In the genomic region with DNA sequence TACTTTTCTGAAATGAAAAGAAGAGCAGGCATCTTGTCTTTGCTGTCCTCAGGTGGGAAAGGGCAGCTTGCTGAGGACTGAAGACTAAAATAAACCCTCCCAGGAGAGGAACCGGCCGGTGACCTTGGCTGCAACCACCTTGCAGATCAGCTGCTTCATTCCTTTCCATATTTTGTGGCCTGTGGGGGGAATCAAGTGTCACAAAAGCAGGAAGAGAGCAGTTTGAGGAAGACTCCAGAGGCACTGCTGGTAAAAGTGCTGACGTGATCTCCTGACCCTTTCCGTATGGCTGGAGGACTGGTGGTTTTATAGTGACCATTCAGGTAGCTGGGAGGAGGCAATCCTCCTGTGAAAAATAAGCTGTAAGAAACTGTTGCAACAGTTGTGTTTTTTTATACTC, we compare ENCODE assay signal across 9 cellular contexts.
"Had no signal": no experiment of that assay in that cellular context is flagged by ENCODE, and none has a peak within 500 bp of the region (broad histone marks: within the 10 kb centered on the region; RNA-seq: fewer than 3 reads in every experiment).

No MANE protein-coding gene starts in this region.

- ATAC-seq: left lobe of liver; stimulated activated naive B cell treated with anti-CD40 and anti-IgM and Interleukin-4, amounts not matched to agents 10 μg/mL and 1 μg/mL and 100 μg/mL, for 72 hours had no signal

- H3K36me3 ChIP-seq: upper lobe of left lung had no signal

- H3K27me3 ChIP-seq: upper lobe of left lung had no signal

- FAIRE-seq: islet of Langerhans had no signal

- H3K4me3 ChIP-seq: smooth muscle cell, upper lobe of left lung had no signal

- H3K4me2 ChIP-seq: smooth muscle cell had no signal

- H3K9me3 ChIP-seq: upper lobe of left lung had no signal

- H3K27ac ChIP-seq: upper lobe of left lung had no signal

- H3K4me1 ChIP-seq: upper lobe of left lung had no signal

- DNase-seq: activated CD4-positive, alpha-beta memory T cell treated with anti-CD3 and anti-CD28 coated beads, Interleukin-2, amount 10 ng/mL, durations not matched to agents 7 days and 5 days; activated CD8-positive, alpha-beta memory T cell treated with anti-CD3 and anti-CD28 coated beads, Interleukin-2, amount 50 U/mL, for 4 hours; activated naive CD4-positive, alpha-beta T cell; mesenchymal stem cell; stimulated activated naive B cell treated with anti-CD40 and anti-IgM and Interleukin-4, amounts not matched to agents 10 μg/mL and 1 μg/mL and 100 μg/mL, for 72 hours; upper lobe of left lung had no signal
